In genomic region chr17:50272711-50273653, GRCh38 we compare ENCODE assay signal across 8 cellular contexts. TPM values are rescaled to one million over a fixed set of nuclear protein-coding genes. Genes with fewer than 3 reads are reported as not detected.
DNase-seq lines count a peak whose midpoint lies in the region; ATAC-seq lines count a peak whose summit lies in the region.

No MANE protein-coding gene starts in this region.

- peaks cover 26% of the 10 kb centered on the region for H3K27me3 Mint-ChIP-seq in activated CD4-positive, alpha-beta memory T cell treated with anti-CD3 and anti-CD28 coated beads, Interleukin-2, amount 10 ng/mL, durations not matched to agents 7 days and 5 days

- no peak overlapping the region for H3K27ac Mint-ChIP-seq in activated CD4-positive, alpha-beta memory T cell treated with anti-CD3 and anti-CD28 coated beads, Interleukin-2, amount 10 ng/mL, durations not matched to agents 7 days and 5 days

- H3K9ac ChIP-seq in ES-I3 (ENCODE audit: low read depth, low read length) = peak overlapping the region; percentile 73

- peaks cover 14% of the 10 kb centered on the region for H3K27me3 ChIP-seq in effector memory CD4-positive, alpha-beta T cell (replicated peaks; ENCODE audit: control insufficient read depth, insufficient read depth, low read length, poor library complexity, severe bottlenecking)

- no peaks in the 10 kb centered on the region for H3K9me3 Mint-ChIP-seq in activated CD4-positive, alpha-beta memory T cell treated with anti-CD3 and anti-CD28 coated beads, Interleukin-2, amount 10 ng/mL, durations not matched to agents 7 days and 5 days

- H3K4me1 Mint-ChIP-seq in activated CD4-positive, alpha-beta memory T cell treated with anti-CD3 and anti-CD28 coated beads, Interleukin-2, amount 10 ng/mL, durations not matched to agents 7 days and 5 days = peaks cover 18% of the 10 kb centered on the region

- CTCF ChIA-PET in activated CD4-positive, alpha-beta memory T cell treated with anti-CD3 and anti-CD28 coated beads, Interleukin-2, amount 10 ng/mL, durations not matched to agents 7 days and 5 days (lab: Charles Lee) = interaction anchor here (0.6 to 5.8 kb wide), 14 partner anchors 8 to 179 kb away, joined by 3 to 56 read pairs (median 4); partner anchors contain the start of gene COL1A1

- H3K4me1 ChIP-seq in ES-I3 (ENCODE audit: insufficient read depth, low read length) = peaks cover 58% of the 10 kb centered on the region
- peaks cover 8% of the 10 kb centered on the region for H3K4me1 ChIP-seq in effector memory CD4-positive, alpha-beta T cell (ENCODE audit: control insufficient read depth, insufficient read depth, low read length, poor library complexity, severe bottlenecking)

- H3K4me3 ChIP-seq in effector memory CD4-positive, alpha-beta T cell (ENCODE audit: insufficient read depth, low read depth, low read length, poor library complexity, severe bottlenecking) = peak overlapping the region; percentile 17

- no peaks in the 10 kb centered on the region for H3K9me3 ChIP-seq in ES-I3 (ENCODE audit: control insufficient read depth, insufficient read depth, low read length)
- H3K9me3 ChIP-seq in effector memory CD4-positive, alpha-beta T cell (ENCODE audit: control insufficient read depth, low read length) = no peaks in the 10 kb centered on the region

- H3K36me3 ChIP-seq in ES-I3 (ENCODE audit: insufficient read depth, low read length) = no peaks in the 10 kb centered on the region
- no peaks in the 10 kb centered on the region for H3K36me3 ChIP-seq in effector memory CD4-positive, alpha-beta T cell (ENCODE audit: control insufficient read depth, insufficient read depth, low read length)

- H3K4me3 Mint-ChIP-seq in activated CD4-positive, alpha-beta memory T cell treated with anti-CD3 and anti-CD28 coated beads, Interleukin-2, amount 10 ng/mL, durations not matched to agents 7 days and 5 days = peak overlapping the region; percentile 72

- no peak overlapping the region for H3K27ac ChIP-seq in effector memory CD4-positive, alpha-beta T cell (ENCODE audit: insufficient read depth, low read length, poor library complexity, severe bottlenecking)

- POLR2A ChIA-PET in activated CD4-positive, alpha-beta memory T cell treated with anti-CD3 and anti-CD28 coated beads, Interleukin-2, amount 10 ng/mL, durations not matched to agents 7 days and 5 days (lab: Charles Lee) = interaction anchor here (0.7 to 2.4 kb wide), 5 partner anchors 10 to 73 kb away, joined by 3 to 7 read pairs (median 5); partner anchors contain the start of gene COL1A1

- DNase-seq in NAMALWA (ENCODE audit: low spot score) (peak; percentile 54), mesenteric fat pad (ENCODE audit: low spot score) (peak; percentile 90)
- peak; percentile 59 for DNase-seq in activated CD4-positive, alpha-beta memory T cell treated with anti-CD3 and anti-CD28 coated beads, Interleukin-2, amount 10 ng/mL, durations not matched to agents 7 days and 5 days
- DNase-seq in effector memory CD4-positive, alpha-beta T cell = peak; percentile 16 to 40 (median 16)
- peak; percentile 17 to 24 for DNase-seq in stimulated activated CD8-positive, alpha-beta memory T cell treated with anti-CD3 and anti-CD28 coated beads, Interleukin-4, amount 100 ng/mL, for 1 hour (ENCODE audit: low read depth in 2 of 2, low spot score in 1 of 2)

- ATAC-seq in GM19395 (IDR thresholded peaks at IDR 0.05; ENCODE audit: unreplicated experiment) = no peak
- no peak for ATAC-seq in HG03095 (IDR thresholded peaks at IDR 0.05; ENCODE audit: unreplicated experiment)

- no peaks in the 10 kb centered on the region for H3K36me3 Mint-ChIP-seq in activated CD4-positive, alpha-beta memory T cell treated with anti-CD3 and anti-CD28 coated beads, Interleukin-2, amount 10 ng/mL, durations not matched to agents 7 days and 5 days (ENCODE audit: low read depth)

RNA-seq across cellular contexts. Expression of gene TMEM92, which starts 1.3 kb away (rescaled TPM):
- total RNA-seq in activated CD4-positive, alpha-beta memory T cell treated with anti-CD3 and anti-CD28 coated beads, Interleukin-2, amount 10 ng/mL, durations not matched to agents 7 days and 5 days = under 1 TPM in 1 of 2 experiments, not detected in 1; 0.08 TPM
- not detected for total RNA-seq in mesenteric fat pad

Comparison
In these comparisons a context has a peak if more than half of its experiments do, and no peak if none do; other contexts are left out.
1. DNase-seq: peak in every context shown above with its lines; median percentile 90 in mesenteric fat pad; 59 in activated CD4-positive, alpha-beta memory T cell treated with anti-CD3 and anti-CD28 coated beads, Interleukin-2, amount 10 ng/mL, durations not matched to agents 7 days and 5 days; 54 in NAMALWA; 20 in stimulated activated CD8-positive, alpha-beta memory T cell treated with anti-CD3 and anti-CD28 coated beads, Interleukin-4, amount 100 ng/mL, for 1 hour; 16 in effector memory CD4-positive, alpha-beta T cell.